Comparison of ENCODE assay signal across 7 cellular contexts in genomic region chr14:73759183-73759713, GRCh38. TPM values are rescaled to one million over a fixed set of nuclear protein-coding genes. Genes with fewer than 3 reads are reported as not detected.
A peak's percentile ranks its signal among the peaks of the same experiment; 100 is the strongest.
DNase-seq lines count a peak whose midpoint lies in the region; ATAC-seq and TF ChIP-seq lines count a peak whose summit lies in the region.

No MANE protein-coding gene starts in this region.

- H3K9me3 Mint-ChIP-seq in nephron progenitor cell: no peaks in the 10 kb centered on the region

- peak; percentile 9 for TF ChIP-seq POLR2A in NB4 (IDR thresholded peaks at IDR 0.05; ENCODE audit: extremely low read depth, insufficient read length)

- H3K4me3 ChIP-seq in GM12875 (ENCODE audit: low read depth, low read length): peak overlapping the region; percentile 89
- peak overlapping the region; percentile 80 for H3K4me3 ChIP-seq in NB4 (ENCODE audit: low read depth, low read length)
- peak overlapping the region; percentile 76 for H3K4me3 ChIP-seq in fibroblast of villous mesenchyme (ENCODE audit: low read depth, low read length)

- no peaks in the 10 kb centered on the region for H3K36me3 Mint-ChIP-seq in nephron progenitor cell (ENCODE audit: low read depth)

- peaks cover 86% of the 10 kb centered on the region for H3K4me1 Mint-ChIP-seq in nephron progenitor cell

- no peaks in the 10 kb centered on the region for H3K27me3 Mint-ChIP-seq in nephron progenitor cell (ENCODE audit: low read depth, poor library complexity)

- TF ChIP-seq CTCF in GM12875 (IDR thresholded peaks at IDR 0.05; ENCODE audit: borderline replicate concordance, insufficient read depth, low read depth, low read length) (no peak), NB4 (IDR thresholded peaks at IDR 0.05; ENCODE audit: low read depth, low read length) (no peak), fibroblast of villous mesenchyme (IDR thresholded peaks at IDR 0.05; ENCODE audit: insufficient read depth, low read depth, low read length) (no peak), nephron progenitor cell (IDR thresholded peaks at IDR 0.05) (no peak)

- no peak overlapping the region for H3K27ac Mint-ChIP-seq in nephron progenitor cell

- DNase-seq in NB4 (ENCODE audit: low read depth) (peak; percentile 75), fibroblast of villous mesenchyme (ENCODE audit: low read depth) (peak; percentile 67), nephron progenitor cell (peak; percentile 69), globus pallidus (ENCODE audit: low spot score) (no peak)
- peak; percentile 59 for DNase-seq in activated naive CD4-positive, alpha-beta T cell treated with Interleukin-2 at 50 U/mL for 16 hours

- ATAC-seq in HG02885 (IDR thresholded peaks at IDR 0.05; ENCODE audit: poor library complexity, unreplicated experiment): no peak

- peak overlapping the region; percentile 75 for H3K4me3 Mint-ChIP-seq in nephron progenitor cell

RNA-seq across cellular contexts. Expression of gene PNMA1, which starts 45.1 kb away (rescaled TPM):
- total RNA-seq in fibroblast of villous mesenchyme: 29.6 and 31.1 TPM in 2 replicates
